Comparison of ENCODE assay signal across 17 cellular contexts in genomic region chr1:6545276-6545934, GRCh38. TPM values are rescaled to one million over a fixed set of nuclear protein-coding genes. Genes with fewer than 3 reads are reported as not detected.
A peak's percentile ranks its signal among the peaks of the same experiment; 100 is the strongest.
DNase-seq lines count a peak whose midpoint lies in the region; ATAC-seq and TF ChIP-seq lines count a peak whose summit lies in the region.
"Had no signal": no experiment of that assay in that cellular context is flagged by ENCODE, and none has a peak within 500 bp of the region (broad histone marks: within the 10 kb centered on the region; RNA-seq: fewer than 3 reads in every experiment).

No MANE protein-coding gene starts in this region.

- H3K4me2 ChIP-seq in osteoblast (ENCODE audit: insufficient read depth, low read length): peak overlapping the region; percentile 6
- H3K4me2 ChIP-seq: neural progenitor cell, smooth muscle cell had no signal

- H4K20me1 ChIP-seq in osteoblast (ENCODE audit: insufficient read depth, low read length): no peaks in the 10 kb centered on the region

- peak; percentile 37 for DNase-seq in activated naive CD4-positive, alpha-beta T cell treated with anti-CD3 and anti-CD28 coated beads, Interleukin-2, amount 10 ng/mL, durations not matched to agents 7 days and 5 days
- no peak for DNase-seq in activated naive CD4-positive, alpha-beta T cell treated with anti-CD3 and anti-CD28 coated beads, Interleukin-2, amount 50 U/mL, for 16 hours
- peak; percentile 29 to 48 for DNase-seq in cardiac fibroblast (ENCODE audit: low read depth in 2 of 2)
- no peak for DNase-seq in osteoblast (ENCODE audit: insufficient read length, low spot score, missing footprints)
- DNase-seq in NCI-H146 (lab: John Stamatoyannopoulos, UW): no peak
- no peak for DNase-seq in ecto neural progenitor cell (ENCODE audit: low spot score)
- DNase-seq in stimulated activated CD4-positive, alpha-beta T cell treated with anti-CD3 and anti-CD28 coated beads, Interleukin-2, amount 100 ng/mL, for 24 hours: no peak
- DNase-seq: AML-193, GDM1, NCI-H524 treated with DMSO at 0.1 percent for 48 hours, uterus had no signal

- TF ChIP-seq CTCF in cardiac fibroblast (IDR thresholded peaks at IDR 0.05; ENCODE audit: low read depth, low read length): no peak
- no peak for TF ChIP-seq CTCF in osteoblast (IDR thresholded peaks at IDR 0.05; ENCODE audit: extremely low read depth, low read depth, low read length)

- no peaks in the 10 kb centered on the region for H3K9me3 Mint-ChIP-seq in activated naive CD4-positive, alpha-beta T cell treated with anti-CD3 and anti-CD28 coated beads, Interleukin-2, amount 10 ng/mL, durations not matched to agents 7 days and 5 days
- H3K9me3 Mint-ChIP-seq: brain, neural progenitor cell had no signal

- peak overlapping the region; percentile 8 for H3K27ac ChIP-seq in osteoblast (ENCODE audit: low read depth, low read length)
- H3K27ac ChIP-seq: neural progenitor cell, uterus had no signal

- H3K4me1 Mint-ChIP-seq in activated naive CD4-positive, alpha-beta T cell treated with anti-CD3 and anti-CD28 coated beads, Interleukin-2, amount 10 ng/mL, durations not matched to agents 7 days and 5 days: peaks cover 38% of the 10 kb centered on the region
- H3K4me1 Mint-ChIP-seq: brain, neural progenitor cell had no signal

- peaks cover 8% of the 10 kb centered on the region for H3K4me1 ChIP-seq in osteoblast (ENCODE audit: insufficient read depth, low read length)
- H3K4me1 ChIP-seq: neural progenitor cell, uterus had no signal

- H3K9me3 ChIP-seq in osteoblast (ENCODE audit: low read depth, low read length): no peaks in the 10 kb centered on the region
- H3K9me3 ChIP-seq: uterus had no signal

- H3K27me3 ChIP-seq in osteoblast (ENCODE audit: insufficient read depth, low read length): no peaks in the 10 kb centered on the region
- H3K27me3 ChIP-seq: neural progenitor cell, uterus had no signal

- H2AFZ ChIP-seq in osteoblast (ENCODE audit: low read length): no peak overlapping the region
- H2AFZ ChIP-seq: neural progenitor cell had no signal

- H3K4me3 Mint-ChIP-seq in activated naive CD4-positive, alpha-beta T cell treated with anti-CD3 and anti-CD28 coated beads, Interleukin-2, amount 10 ng/mL, durations not matched to agents 7 days and 5 days: peak overlapping the region; percentile 38
- H3K4me3 Mint-ChIP-seq: brain, neural progenitor cell had no signal

- H3K36me3 Mint-ChIP-seq in activated naive CD4-positive, alpha-beta T cell treated with anti-CD3 and anti-CD28 coated beads, Interleukin-2, amount 10 ng/mL, durations not matched to agents 7 days and 5 days: peaks cover 54% of the 10 kb centered on the region

- H3K79me2 ChIP-seq in osteoblast (ENCODE audit: insufficient read depth, low read length): no peaks in the 10 kb centered on the region

- H3K27ac Mint-ChIP-seq in activated naive CD4-positive, alpha-beta T cell treated with anti-CD3 and anti-CD28 coated beads, Interleukin-2, amount 10 ng/mL, durations not matched to agents 7 days and 5 days: peak overlapping the region; percentile 92
- H3K27ac Mint-ChIP-seq: neural progenitor cell had no signal

- H3K27me3 Mint-ChIP-seq in activated naive CD4-positive, alpha-beta T cell treated with anti-CD3 and anti-CD28 coated beads, Interleukin-2, amount 10 ng/mL, durations not matched to agents 7 days and 5 days: no peaks in the 10 kb centered on the region
- H3K27me3 Mint-ChIP-seq: brain had no signal

- H3K36me3 ChIP-seq in osteoblast (ENCODE audit: insufficient read depth, low read length): peaks cover 59% of the 10 kb centered on the region
- H3K36me3 ChIP-seq: uterus had no signal

- H3K4me3 ChIP-seq in cardiac fibroblast (replicated peaks in 1 of 2; ENCODE audit: low read depth in 2 of 2, low read length in 2 of 2) (no peak overlapping the region), osteoblast (ENCODE audit: insufficient read depth, low read length) (no peak overlapping the region)
- H3K4me3 ChIP-seq: neural progenitor cell, smooth muscle cell, uterus had no signal

- peak; percentile 53 for ATAC-seq in SK-N-SH treated with all-trans-retinoic acid at 6 μM for 48 hours
- ATAC-seq: Right ventricle myocardium inferior had no signal

- CTCF ChIA-PET in activated naive CD4-positive, alpha-beta T cell treated with anti-CD3 and anti-CD28 coated beads, Interleukin-2, amount 10 ng/mL, durations not matched to agents 7 days and 5 days (lab: Charles Lee): interaction anchor here (0.6 to 1.9 kb wide), 5 partner anchors 9 to 130 kb away, joined by 3 to 9 read pairs (median 4); partner anchors contain the start of gene NOL9

TF ChIP-seq in SK-N-SH treated with all-trans-retinoic acid at 6 μM for 48 hours, 23 proteins besides CTCF, POLR2A, EP300 and RAD21:
- no peak for TF ChIP-seq TOX (CRISPR knock-in tag; IDR thresholded peaks at IDR 0.05; ENCODE audit: borderline replicate concordance)
- TF ChIP-seq ISL1 (CRISPR knock-in tag; IDR thresholded peaks at IDR 0.05): no peak
- TF ChIP-seq ZNF70 (CRISPR knock-in tag; IDR thresholded peaks at IDR 0.05): no peak
- no peak for TF ChIP-seq ZNF565 (CRISPR knock-in tag; conservative IDR thresholded peaks at IDR 0.05; ENCODE audit: low read depth)
- TF ChIP-seq CREB5 (CRISPR knock-in tag; IDR thresholded peaks at IDR 0.05; ENCODE audit: low read depth): no peak
- TF ChIP-seq ZNF8 (CRISPR knock-in tag; IDR thresholded peaks at IDR 0.05): no peak
- TF ChIP-seq ESRRG (CRISPR knock-in tag; IDR thresholded peaks at IDR 0.05): no peak
- TF ChIP-seq PATZ1 (CRISPR knock-in tag; IDR thresholded peaks at IDR 0.05; ENCODE audit: borderline replicate concordance): no peak
- TF ChIP-seq PPARA (CRISPR knock-in tag; IDR thresholded peaks at IDR 0.05; ENCODE audit: borderline replicate concordance): no peak
- no peak for TF ChIP-seq BACH2 (CRISPR knock-in tag; IDR thresholded peaks at IDR 0.05; ENCODE audit: borderline replicate concordance)
TF ChIP-seq in SK-N-SH treated with all-trans-retinoic acid at 6 μM for 48 hours: peak in this region for 0.

RNA-seq across cellular contexts. Expression of gene NOL9, which starts 8.9 kb away (rescaled TPM):
- 31.1 and 32.1 TPM in 2 replicates for total RNA-seq in osteoblast

RNA-seq across cellular contexts. Expression of gene TAS1R1, which starts 9.7 kb away (rescaled TPM):
- total RNA-seq in osteoblast: under 0.01 and 0.29 TPM in 2 replicates
- total RNA-seq: kidney epithelial cell, Right ventricle myocardium inferior, smooth muscle cell, uterus had no signal

RNA-seq across cellular contexts. Expression of gene ZBTB48, which starts 34.4 kb away (rescaled TPM):
- total RNA-seq in osteoblast: 11.5 and 14.5 TPM in 2 replicates

RNA-seq across cellular contexts. Expression of gene PLEKHG5, which starts 53.9 kb away (rescaled TPM):
- 11.2 and 13.3 TPM in 2 replicates for total RNA-seq in osteoblast

RNA-seq across cellular contexts. Expression of gene KLHL21, which starts 57.3 kb away (rescaled TPM):
- total RNA-seq in osteoblast: 76.3 and 86.1 TPM in 2 replicates

Comparison
In these comparisons a context has a peak if more than half of its experiments do, and no peak if none do; other contexts are left out.
1. DNase-seq: peak in activated naive CD4-positive, alpha-beta T cell treated with anti-CD3 and anti-CD28 coated beads, Interleukin-2, amount 10 ng/mL, durations not matched to agents 7 days and 5 days (single experiment) and cardiac fibroblast (2 of 2); none in activated naive CD4-positive, alpha-beta T cell treated with anti-CD3 and anti-CD28 coated beads, Interleukin-2, amount 50 U/mL, for 16 hours (single experiment), osteoblast (single experiment), NCI-H146 (single experiment), ecto neural progenitor cell (single experiment) and stimulated activated CD4-positive, alpha-beta T cell treated with anti-CD3 and anti-CD28 coated beads, Interleukin-2, amount 100 ng/mL, for 24 hours (0 of 2).